8 cellular contexts compared by ENCODE assay signal in genomic region chr18:57621252-57621607, GRCh38. TPM values are rescaled to one million over a fixed set of nuclear protein-coding genes. Genes with fewer than 3 reads are reported as not detected.
DNase-seq lines count a peak whose midpoint lies in the region; ATAC-seq, FAIRE-seq and TF ChIP-seq lines count a peak whose summit lies in the region.

No MANE protein-coding gene starts in this region.

- H3K4me1 ChIP-seq in ES-I3 (ENCODE audit: insufficient read depth, low read length): no peaks in the 10 kb centered on the region
- H3K4me1 ChIP-seq in HUES64 (ENCODE audit: insufficient read depth, low read length): peaks cover 8% of the 10 kb centered on the region; the same call in 1 of the 2 replicates
- peaks cover 19% of the 10 kb centered on the region for H3K4me1 ChIP-seq in body of pancreas
- peaks cover 0 to 5% of the 10 kb centered on the region in 2 donors for H3K4me1 ChIP-seq in kidney (ENCODE audit: control insufficient read depth in 1 of 2, insufficient read depth in 1 of 2, low read depth in 1 of 2, low read length in 2 of 2)
- H3K4me1 ChIP-seq in stomach: peaks cover 10 to 34% (median 26%) of the 10 kb centered on the region in 4 donors

- peak overlapping the region; percentile 91 for H3K9ac ChIP-seq in ES-I3 (ENCODE audit: low read depth, low read length)
- peak overlapping the region; percentile 84 for H3K9ac ChIP-seq in HUES64 (ENCODE audit: low read depth, low read length)
- peak overlapping the region; percentile 74 to 75 for H3K9ac ChIP-seq in kidney (ENCODE audit: low read length in 2 of 2)

- H3K36me3 ChIP-seq in ES-I3 (ENCODE audit: insufficient read depth, low read length) (peaks cover 17% of the 10 kb centered on the region), HUES64 (ENCODE audit: insufficient read depth, low read length) (peaks cover 31% of the 10 kb centered on the region), body of pancreas (replicated peaks in 1 of 2; ENCODE audit: insufficient read depth in 1 of 2, low read depth in 2 of 2) (no peaks in the 10 kb centered on the region), kidney (ENCODE audit: control insufficient read depth in 1 of 2, insufficient read depth in 2 of 2, low read length in 2 of 2) (peaks cover 0 to 2% of the 10 kb centered on the region in 2 donors), stomach (peaks cover 0 to 31% (median 30%) of the 10 kb centered on the region in 4 donors)

- intact Hi-C loops in body of pancreas (cut with DNase I): no loop called here
- intact Hi-C loops in kidney (cut with DNase I): no loop called here
- intact Hi-C loops in stomach (cut with DNase I; ENCODE audit: low total_unique reads): no loop called here

- DNase-seq in body of pancreas: no peak
- DNase-seq in kidney: no peak
- DNase-seq in stomach: peak; percentile 28
- no peak for DNase-seq in HK-2 (ENCODE audit: unreplicated experiment)
- DNase-seq in stimulated activated CD4-positive, alpha-beta T cell treated with anti-CD3 and anti-CD28 coated beads, Interleukin-2, amount 100 ng/mL, for 48 hours: no peak

- TF ChIP-seq POLR2A in body of pancreas (IDR thresholded peaks at IDR 0.05) (no peak), stomach (IDR thresholded peaks at IDR 0.05) (no peak)

- WGBS in HUES64: 0% methylated on average over 19 of the region's 20 CpGs
- 0 to 1% methylated on average over 5 to 20 of the region's 20 CpGs for WGBS in body of pancreas, 2 donors
- 0 to 2% (median 0%) methylated on average over 6 to 20 of the region's 20 CpGs for WGBS in stomach, 5 donors

- peak overlapping the region; percentile 92 for H3K4me3 ChIP-seq in HUES64 (ENCODE audit: low read length)
- H3K4me3 ChIP-seq in body of pancreas: peak overlapping the region; percentile 38 to 57
- H3K4me3 ChIP-seq in kidney (ENCODE audit: low read length in 2 of 2): peak overlapping the region; percentile 90 to 97
- H3K4me3 ChIP-seq in stomach: peak overlapping the region; percentile 63 to 95 (median 86)

- peak overlapping the region; percentile 86 for H3K27ac ChIP-seq in HUES64 (ENCODE audit: low read depth, low read length)
- peak overlapping the region; percentile 64 to 97 (median 78) for H3K27ac ChIP-seq in body of pancreas
- peak overlapping the region; percentile 91 to 93 for H3K27ac ChIP-seq in kidney (ENCODE audit: low read depth in 2 of 2, low read length in 2 of 2)
- H3K27ac ChIP-seq in stomach: peak overlapping the region; percentile 92 to 99 (median 95)

- no peak for TF ChIP-seq EP300 in stomach (IDR thresholded peaks at IDR 0.05)

- TF ChIP-seq CTCF in body of pancreas (IDR thresholded peaks at IDR 0.05) (no peak), kidney (IDR thresholded peaks at IDR 0.05; ENCODE audit: borderline replicate concordance, extremely low read depth, insufficient read depth) (no peak), stomach (IDR thresholded peaks at IDR 0.05) (no peak)

- FAIRE-seq in kidney (lab: Jason Lieb, UNC): no peak

- peak; percentile 21 for ATAC-seq in GM21381 (IDR thresholded peaks at IDR 0.05; ENCODE audit: unreplicated experiment)
- ATAC-seq in body of pancreas: peak; percentile 20

- H3K9me3 ChIP-seq in ES-I3 (ENCODE audit: control insufficient read depth, insufficient read depth, low read length): no peaks in the 10 kb centered on the region
- no peaks in the 10 kb centered on the region for H3K9me3 ChIP-seq in HUES64 (ENCODE audit: insufficient read depth, low read depth, low read length)
- H3K9me3 ChIP-seq in body of pancreas: no peaks in the 10 kb centered on the region
- no peaks in the 10 kb centered on the region for H3K9me3 ChIP-seq in kidney (ENCODE audit: control insufficient read depth in 1 of 2, low read length in 2 of 2)
- H3K9me3 ChIP-seq in stomach: no peaks in the 10 kb centered on the region

- H3K27me3 ChIP-seq in HUES64 (ENCODE audit: insufficient read depth, low read length) (no peaks in the 10 kb centered on the region), body of pancreas (no peaks in the 10 kb centered on the region), stomach (no peaks in the 10 kb centered on the region)

RNA-seq across cellular contexts. Expression of gene NARS1, which starts 0.4 kb away (rescaled TPM):
- polyA plus RNA-seq in HUES64 (2013, experiment 1 of 2): 122 TPM
- 113 TPM for polyA plus RNA-seq in HUES64 (2013, experiment 2 of 2)
- total RNA-seq in body of pancreas (10 to 100 TPM; 61.0 to 79.1 TPM), kidney (135 TPM), stomach (100 to 1,000 TPM in 4 of 5 donors, 10 to 100 TPM in 1; 48.4 to 502 (median 135) TPM)
- polyA plus RNA-seq in kidney (ENCODE audit: insufficient read depth, low read depth, low replicate concordance) (109 TPM), stomach (10 to 100 TPM; 60.6 to 71.2 (median 65.1) TPM)

RNA-seq across cellular contexts. Expression of gene FECH, which starts 34.7 kb away (rescaled TPM):
- polyA plus RNA-seq in HUES64 (2013, experiment 1 of 2): 18.9 TPM
- polyA plus RNA-seq in HUES64 (2013, experiment 2 of 2): 18.1 TPM
- total RNA-seq in body of pancreas (10 to 100 TPM; 16.8 to 20.0 TPM), kidney (32.5 TPM), stomach (100 to 1,000 TPM in 1 of 5 donors, 10 to 100 TPM in 2, 1 to 10 TPM in 1, under 1 TPM in 1; 0.58 to 387 (median 29.6) TPM)
- polyA plus RNA-seq in kidney (ENCODE audit: insufficient read depth, low read depth, low replicate concordance) (36.9 TPM), stomach (1 to 10 TPM; 5.2 to 8.5 (median 7.8) TPM)
